In the genomic region with DNA sequence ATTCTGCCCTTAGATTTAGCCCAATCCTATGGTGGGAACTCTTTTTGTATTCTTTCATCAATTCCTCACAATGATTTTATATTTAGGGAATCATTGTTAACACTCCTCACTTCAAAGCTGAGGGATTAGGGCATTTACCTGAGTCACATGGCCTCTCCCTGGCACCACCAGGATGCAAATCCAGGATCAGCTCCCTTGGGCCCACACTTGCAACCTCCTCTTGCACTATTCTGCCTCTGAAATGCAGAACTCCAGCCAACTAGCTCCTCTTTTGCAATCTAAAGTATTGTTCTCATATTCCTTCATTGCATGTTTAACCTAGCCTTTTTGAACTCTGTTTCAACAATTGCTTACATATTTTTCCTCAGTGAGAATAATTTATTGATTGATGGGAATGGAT, we compare ENCODE assay signal across 32 cellular contexts. TPM values are rescaled to one million over a fixed set of nuclear protein-coding genes. Genes with fewer than 3 reads are reported as not detected.
DNase-seq lines count a peak whose midpoint lies in the region; ATAC-seq, FAIRE-seq and TF ChIP-seq lines count a peak whose summit lies in the region.
"Had no signal": no experiment of that assay in that cellular context is flagged by ENCODE, and none has a peak within 500 bp of the region (broad histone marks: within the 10 kb centered on the region; RNA-seq: fewer than 3 reads in every experiment).

No MANE protein-coding gene starts in this region.

- H3K36me3 Mint-ChIP-seq in GM23338 (ENCODE audit: low read depth) (peaks cover 5% of the 10 kb centered on the region; the same call in 2 of the 3 replicates), brain (peaks cover 1% of the 10 kb centered on the region)

- H3K4me2 ChIP-seq in GM23338 (peak overlapping the region; percentile 52; the same call in 1 of the 2 replicates), trophoblast cell (ENCODE audit: low read length) (no peak overlapping the region)
- H3K4me2 ChIP-seq: BLaER1, neural progenitor cell had no signal

- no peak overlapping the region for H2AFZ ChIP-seq in GM23338
- no peak overlapping the region for H2AFZ ChIP-seq in trophoblast cell (ENCODE audit: insufficient read depth, low read length, poor library complexity)
- H2AFZ ChIP-seq: neural progenitor cell had no signal

- no peak overlapping the region for H4K8ac ChIP-seq in trophoblast cell (ENCODE audit: low read depth, low read length)

- no peak overlapping the region for H3K23ac ChIP-seq in trophoblast cell (ENCODE audit: low read length)

- H3K4me1 ChIP-seq in GM23338 (ENCODE audit: insufficient read depth) (peaks cover 32% of the 10 kb centered on the region), kidney (ENCODE audit: control insufficient read depth in 1 of 2, insufficient read depth in 1 of 2, low read depth in 1 of 2, low read length in 2 of 2) (peaks cover 0 to 12% of the 10 kb centered on the region in 2 donors), trophoblast cell (ENCODE audit: control insufficient read depth in 1 of 2, insufficient read depth in 2 of 2, low read length in 2 of 2) (peaks cover 0 to 4% of the 10 kb centered on the region in 2 experiments), thyroid gland (peaks cover 8 to 12% of the 10 kb centered on the region in 2 donors), right lobe of liver (peaks cover 0 to 16% (median 0%) of the 10 kb centered on the region in 4 donors)

- H3K18ac ChIP-seq in trophoblast cell (ENCODE audit: low read length), result no peak overlapping the region

- H3K27me3 ChIP-seq in GM23338 (ENCODE audit: insufficient read depth), result peaks cover 24% of the 10 kb centered on the region
- H3K27me3 ChIP-seq in trophoblast cell (ENCODE audit: insufficient read depth, low read length), result no peaks in the 10 kb centered on the region
- no peaks in the 10 kb centered on the region for H3K27me3 ChIP-seq in thyroid gland
- no peaks in the 10 kb centered on the region for H3K27me3 ChIP-seq in right lobe of liver
- H3K27me3 ChIP-seq: BLaER1, spleen had no signal

- FAIRE-seq in kidney (lab: Jason Lieb, UNC), result no peak
- FAIRE-seq: GM12892, HepG2, urothelium cell line had no signal

- H3K79me1 ChIP-seq in trophoblast cell (ENCODE audit: low read length), result peaks cover 6% of the 10 kb centered on the region

- H3K36me3 ChIP-seq in GM23338 (ENCODE audit: insufficient read depth), result no peaks in the 10 kb centered on the region
- H3K36me3 ChIP-seq in kidney (ENCODE audit: control insufficient read depth in 1 of 2, insufficient read depth in 2 of 2, low read length in 2 of 2), result no peaks in the 10 kb centered on the region
- H3K36me3 ChIP-seq in trophoblast cell (ENCODE audit: control insufficient read depth in 1 of 2, insufficient read depth in 2 of 2, low read length in 2 of 2), result no peaks in the 10 kb centered on the region
- no peaks in the 10 kb centered on the region for H3K36me3 ChIP-seq in thyroid gland
- H3K36me3 ChIP-seq in right lobe of liver, result no peaks in the 10 kb centered on the region
- H3K36me3 ChIP-seq: BLaER1, left ventricle myocardium inferior, neural progenitor cell, spleen had no signal

- H3K9me3 ChIP-seq in kidney (ENCODE audit: control insufficient read depth in 1 of 2, low read length in 2 of 2), result no peaks in the 10 kb centered on the region
- no peaks in the 10 kb centered on the region for H3K9me3 ChIP-seq in trophoblast cell (ENCODE audit: insufficient read depth, low read depth, low read length)
- no peaks in the 10 kb centered on the region for H3K9me3 ChIP-seq in thyroid gland
- no peaks in the 10 kb centered on the region for H3K9me3 ChIP-seq in right lobe of liver

- H3K27ac Mint-ChIP-seq in GM23338 (no peak overlapping the region), brain (peak overlapping the region in 2 of 5 experiments; percentile 49 to 86)
- H3K27ac Mint-ChIP-seq: activated CD8-positive, alpha-beta T cell treated with anti-CD3 and anti-CD28 coated beads for 36 hours; activated naive CD4-positive, alpha-beta T cell treated with anti-CD3 and anti-CD28 coated beads, Interleukin-2, amount 10 ng/mL, durations not matched to agents 7 days and 5 days; neural progenitor cell; T-helper 1 cell treated with Interleukin-12 subunit alpha and Interleukin-12 subunit beta and Interleukin-4 antibody, amounts not matched to agents 30 μg/mL and 1 μg/mL, for 36 hours had no signal

- no peak overlapping the region for H2AK5ac ChIP-seq in trophoblast cell (ENCODE audit: low read length)

- TF ChIP-seq CTCF in GM23338 (conservative IDR thresholded peaks at IDR 0.05; ENCODE audit: low read depth in 2 of 2), result no peak
- no peak for TF ChIP-seq CTCF in brain (conservative IDR thresholded peaks at IDR 0.05)
- no peak for TF ChIP-seq CTCF in kidney (IDR thresholded peaks at IDR 0.05; ENCODE audit: borderline replicate concordance, extremely low read depth, insufficient read depth)
- TF ChIP-seq CTCF in thyroid gland (IDR thresholded peaks at IDR 0.05), result no peak
- no peak for TF ChIP-seq CTCF in right lobe of liver (IDR thresholded peaks at IDR 0.05)

- H3K9ac ChIP-seq in kidney (ENCODE audit: low read length in 2 of 2), result peak overlapping the region in 1 of 2 donors; percentile 0
- no peak overlapping the region for H3K9ac ChIP-seq in trophoblast cell (ENCODE audit: low read length)
- H3K9ac ChIP-seq: BLaER1, neural progenitor cell had no signal

- peaks cover 31% of the 10 kb centered on the region for H3K4me1 Mint-ChIP-seq in GM23338
- H3K4me1 Mint-ChIP-seq in brain, result peaks cover 47% of the 10 kb centered on the region

- no peak overlapping the region for H4K91ac ChIP-seq in trophoblast cell (ENCODE audit: low read depth, low read length)

- no peak overlapping the region for H2BK5ac ChIP-seq in trophoblast cell (ENCODE audit: low read depth, low read length, poor library complexity)

- no peaks in the 10 kb centered on the region for H3K9me2 ChIP-seq in GM23338 (ENCODE audit: insufficient read depth)

- H3K4me3 ChIP-seq in GM23338 (no peak overlapping the region), kidney (ENCODE audit: low read length in 2 of 2) (no peak overlapping the region), trophoblast cell (ENCODE audit: low read depth, low read length) (no peak overlapping the region), thyroid gland (replicated peaks in 1 of 3) (no peak overlapping the region), right lobe of liver (no peak overlapping the region)
- H3K4me3 ChIP-seq: BLaER1, left ventricle myocardium inferior, neural progenitor cell, spleen had no signal

- H4K12ac ChIP-seq in trophoblast cell (ENCODE audit: low read depth, low read length), result no peak overlapping the region

- no peak overlapping the region for H3K14ac ChIP-seq in trophoblast cell (ENCODE audit: low read length)

- H3K9me3 Mint-ChIP-seq in GM23338, result peaks cover 6% of the 10 kb centered on the region
- peaks cover 0 to 4% (median 0%) of the 10 kb centered on the region in 5 experiments for H3K9me3 Mint-ChIP-seq in brain
- H3K9me3 Mint-ChIP-seq: T-helper 1 cell treated with Interleukin-12 subunit alpha and Interleukin-12 subunit beta and Interleukin-4 antibody, amounts not matched to agents 30 μg/mL and 1 μg/mL, for 36 hours had no signal

- peaks cover 12% of the 10 kb centered on the region for H3K27me3 Mint-ChIP-seq in GM23338 (ENCODE audit: insufficient read depth, low read depth, poor library complexity)
- H3K27me3 Mint-ChIP-seq in brain, result no peaks in the 10 kb centered on the region
- H3K27me3 Mint-ChIP-seq: activated CD8-positive, alpha-beta T cell treated with anti-CD3 and anti-CD28 coated beads for 36 hours had no signal

- H3K4me3 Mint-ChIP-seq in GM23338 (no peak overlapping the region), brain (peak overlapping the region in 3 of 5 experiments; percentile 31 to 64 (median 50))
- H3K4me3 Mint-ChIP-seq: activated CD8-positive, alpha-beta T cell treated with anti-CD3 and anti-CD28 coated beads for 36 hours; activated naive CD4-positive, alpha-beta T cell treated with anti-CD3 and anti-CD28 coated beads, Interleukin-2, amount 10 ng/mL, durations not matched to agents 7 days and 5 days; neural progenitor cell; T-helper 1 cell treated with Interleukin-12 subunit alpha and Interleukin-12 subunit beta and Interleukin-4 antibody, amounts not matched to agents 30 μg/mL and 1 μg/mL, for 36 hours had no signal

- no peak for TF ChIP-seq POLR2A in thyroid gland (IDR thresholded peaks at IDR 0.05)
- TF ChIP-seq POLR2A in right lobe of liver (IDR thresholded peaks at IDR 0.05), result no peak

- intact Hi-C loops in kidney (cut with DNase I) (no loop called here), thyroid gland (cut with DNase I) (loop anchor here (10.0 kb wide), 1 partner anchor 85 kb away; no protein-coding TSS in a partner anchor), right lobe of liver (cut with DNase I) (no loop called here)

- no peaks in the 10 kb centered on the region for H3F3A ChIP-seq in GM23338 (replicated peaks; ENCODE audit: low read depth)

- H3K27ac ChIP-seq in GM23338 (ENCODE audit: low read depth) (no peak overlapping the region), kidney (ENCODE audit: low read depth in 2 of 2, low read length in 2 of 2) (peak overlapping the region; percentile 5 to 36), trophoblast cell (ENCODE audit: low read depth, low read length) (no peak overlapping the region), thyroid gland (no peak overlapping the region), right lobe of liver (no peak overlapping the region)
- H3K27ac ChIP-seq: BLaER1, left ventricle myocardium inferior, neural progenitor cell, spleen had no signal

- no peak overlapping the region for H2BK120ac ChIP-seq in trophoblast cell (ENCODE audit: insufficient read depth, low read length, poor library complexity)

- DNase-seq in AML-193 (lab: John Stamatoyannopoulos, UW) (peak; percentile 26 to 52), GM23338 (ENCODE audit: low spot score) (no peak), kidney (no peak), trophoblast cell (no peak), thyroid gland (no peak), right lobe of liver (no peak)
- DNase-seq: ACHN; activated CD4-positive, CD25-positive, alpha-beta regulatory T cell treated with anti-CD3 and anti-CD28 coated beads, Interleukin-2, amount 50 U/mL, for 72 hours; activated CD8-positive, alpha-beta memory T cell treated with anti-CD3 and anti-CD28 coated beads, Interleukin-2, amount 50 U/mL, for 48 hours; activated CD8-positive, alpha-beta T cell treated with anti-CD3 and anti-CD28 coated beads for 36 hours; activated naive CD4-positive, alpha-beta T cell treated with anti-CD3 and anti-CD28 coated beads, Interleukin-2, amount 10 ng/mL, durations not matched to agents 7 days and 5 days; amygdala; effector CD4-positive, alpha-beta T cell; glutamatergic neuron; left ventricle myocardium inferior; mesendoderm; NCI-H146; NCI-H446 treated with DMSO at 0.1 percent for 48 hours; NK-92 treated with Interleukin-12 subunit alpha and Interleukin-12 subunit beta, amount 100 ng/mL, for 24 hours; PC-3; right cardiac atrium; spleen; stimulated activated CD4-positive, alpha-beta T cell treated with anti-CD3 and anti-CD28 coated beads, Interleukin-2, amount 100 ng/mL, for 24 hours; stimulated activated naive CD8-positive, alpha-beta T cell treated with anti-CD3 and anti-CD28 coated beads, Interleukin-15, Interleukin-2, amounts not matched to agents 100 U/mL and 50 U/mL, for 24 hours had no signal

- H3K4ac ChIP-seq in trophoblast cell (ENCODE audit: low read depth, low read length), result no peak overlapping the region

- H2BK12ac ChIP-seq in trophoblast cell (ENCODE audit: low read length), result no peak overlapping the region

- ATAC-seq in GM23338 (no peak), right lobe of liver (no peak)
- ATAC-seq: activated CD8-positive, alpha-beta T cell treated with anti-CD3 and anti-CD28 coated beads for 36 hours; HCT116; HepG2; PC-3; right cardiac atrium; stimulated activated naive CD8-positive, alpha-beta T cell treated with anti-CD3 and anti-CD28 coated beads, Interleukin-15, Interleukin-2, amounts not matched to agents 100 U/mL and 50 U/mL, for 24 hours had no signal

- H3K79me2 ChIP-seq in GM23338 (replicated peaks; ENCODE audit: insufficient read depth), result peaks cover 5% of the 10 kb centered on the region; the same call in 1 of the 2 replicates
- peaks cover 4% of the 10 kb centered on the region for H3K79me2 ChIP-seq in trophoblast cell (ENCODE audit: control insufficient read depth, insufficient read depth, low read length, poor library complexity)

- peaks cover 6% of the 10 kb centered on the region; the same call in 1 of the 2 replicates for H4K20me1 ChIP-seq in GM23338 (replicated peaks; ENCODE audit: insufficient read depth)

RNA-seq across cellular contexts. Expression of a gene that starts 3.2 kb away (rescaled TPM):
- total RNA-seq in GM23338 (2014; rRNA removed; shearing (Covaris generic)), result 27.0 and 28.5 TPM in 2 replicates
- 1.9 and 2.8 TPM in 2 replicates for polyA plus RNA-seq in GM23338 (2016; fragmentation: Nextera tagmentation; extraction: Ambion mirVana)
- polyA plus RNA-seq in brain (ENCODE audit: insufficient read depth, low read depth, low replicate concordance), result 1.4 TPM
- total RNA-seq in kidney, result 38.4 TPM
- polyA plus RNA-seq in kidney (ENCODE audit: insufficient read depth, low read depth, low replicate concordance), result 1.4 TPM
- polyA plus RNA-seq in trophoblast cell (2013), result 31.0 and 31.5 TPM in 2 replicates
- 100 to 1,000 TPM; 105 to 123 (median 116) TPM for total RNA-seq in thyroid gland
- 10 to 100 TPM in 1 of 6 experiments, 1 to 10 TPM in 5; 5.7 to 14.6 (median 7.8) TPM for total RNA-seq in right lobe of liver

Comparison
In these comparisons a context has a peak if more than half of its experiments do, and no peak if none do; other contexts are left out.
1. DNase-seq: peak in AML-193 (2 of 2); none in GM23338 (single experiment), kidney (single experiment), trophoblast cell (0 of 2), thyroid gland (0 of 2) and right lobe of liver (0 of 3).
2. H3K27ac ChIP-seq: peak in kidney (2 of 2); none in GM23338 (single experiment), trophoblast cell (single experiment), thyroid gland (0 of 3) and right lobe of liver (0 of 3).